Comparison of ENCODE assay signal across 31 cellular contexts in the genomic region with DNA sequence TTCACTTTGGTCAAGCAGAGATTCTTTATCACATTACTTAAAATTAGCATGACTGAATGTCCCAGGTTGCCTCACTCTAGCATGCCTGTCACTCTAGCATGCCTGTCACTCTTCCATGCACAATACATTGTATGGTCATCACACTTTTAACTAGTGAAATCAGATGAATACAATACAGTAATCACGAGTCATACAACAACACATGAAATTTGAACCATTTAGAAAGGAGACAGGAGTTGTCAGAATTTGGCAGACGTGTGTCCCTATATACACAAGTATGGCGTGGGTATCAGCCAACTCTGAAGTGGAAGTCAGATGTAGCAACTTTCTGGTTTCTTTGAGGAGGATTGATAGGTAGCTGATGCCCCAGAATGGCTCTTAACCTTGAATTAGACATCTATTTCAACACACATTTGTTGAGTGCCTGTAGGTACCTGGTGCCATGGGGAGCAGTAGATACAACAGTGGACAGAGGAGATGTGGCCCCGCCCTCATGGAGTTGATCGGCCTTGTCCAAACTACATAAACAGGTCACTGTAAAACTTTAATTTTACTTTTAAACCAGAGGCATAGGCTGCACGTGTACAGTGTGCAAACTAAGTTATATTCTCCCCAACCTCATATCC.
DNase-seq lines count a peak whose midpoint lies in the region; ATAC-seq, FAIRE-seq and TF ChIP-seq lines count a peak whose summit lies in the region.
"Had no signal": no experiment of that assay in that cellular context is flagged by ENCODE, and none has a peak within 500 bp of the region (broad histone marks: within the 10 kb centered on the region; RNA-seq: fewer than 3 reads in every experiment).

No MANE protein-coding gene starts in this region.

- no peak overlapping the region for H4K5ac ChIP-seq in H9 (ENCODE audit: insufficient read length, low read depth, low read length)

- no peak overlapping the region for H2BK15ac ChIP-seq in H9 (ENCODE audit: low read depth, low read length)

- no peak overlapping the region for H3K23ac ChIP-seq in H9 (ENCODE audit: insufficient read length, low read depth, low read length)

- H3K14ac ChIP-seq in H9 (ENCODE audit: insufficient read depth, low read length): no peak overlapping the region

- H2BK12ac ChIP-seq in H9 (ENCODE audit: insufficient read length, low read depth, low read length): no peak overlapping the region

- no peak overlapping the region for H2BK20ac ChIP-seq in H9 (ENCODE audit: low read depth, low read length, poor library complexity, severe bottlenecking)

- no peak for ATAC-seq in K562
- ATAC-seq: left lobe of liver; stimulated activated naive B cell treated with anti-CD40 and anti-IgM and Interleukin-4, amounts not matched to agents 10 μg/mL and 1 μg/mL and 100 μg/mL, for 72 hours had no signal

- H3K27ac Mint-ChIP-seq in H9: peak overlapping the region in 2 of 3 experiments; percentile 43 to 77; a peak in 3 of 7 replicates
- no peak overlapping the region for H3K27ac Mint-ChIP-seq in CD14-positive monocyte
- H3K27ac Mint-ChIP-seq: activated T-cell treated with anti-CD3 and anti-CD28 coated beads, Interleukin-2, amount 50 U/mL, for 24 hours; stimulated activated naive B cell treated with anti-CD40 and anti-IgM and Interleukin-4, amounts not matched to agents 10 μg/mL and 1 μg/mL and 100 μg/mL, for 72 hours; T-helper 2 cell treated with Interferon-gamma antibody and Interleukin-4, amounts not matched to agents 5 μg/mL and 100 μg/mL, for 36 hours had no signal

- H3K9me3 ChIP-seq in H9 (ENCODE audit: control insufficient read depth, low read depth, low read length) (no peaks in the 10 kb centered on the region), K562 (replicated peaks; ENCODE audit: control insufficient read depth, insufficient read depth, low read depth, low read length) (no peaks in the 10 kb centered on the region)
- H3K9me3 ChIP-seq: adrenal gland, BLaER1, neutrophil, prostate gland, sigmoid colon, testis had no signal

- H3K27me3 ChIP-seq in H9 (ENCODE audit: insufficient read depth, low read length) (no peaks in the 10 kb centered on the region), K562 (ENCODE audit: control insufficient read depth in 2 of 2, insufficient read depth in 2 of 2, low read length in 2 of 2) (no peaks in the 10 kb centered on the region)
- H3K27me3 ChIP-seq: adrenal gland, BLaER1, brain microvascular endothelial cell, neutrophil, sigmoid colon, testis had no signal

- H3K9ac ChIP-seq in H9 (ENCODE audit: extremely low read depth, insufficient read length, low read length) (no peak overlapping the region), K562 (ENCODE audit: insufficient read depth in 1 of 2, low read depth in 2 of 2, low read length in 2 of 2) (no peak overlapping the region)
- H3K9ac ChIP-seq: BLaER1 had no signal

- H3K4ac ChIP-seq in H9 (ENCODE audit: low read depth, low read length): no peak overlapping the region

- POLR2A ChIA-PET in K562 (lab: Yijun Ruan, JAX): interaction anchor here (0.6 kb wide), 2 partner anchors 99 to 310 kb away, joined by 3 read pairs; no protein-coding TSS in a partner anchor

- CTCF ChIA-PET in K562 (lab: Yijun Ruan, JAX; ENCODE audit: low intra/inter-chr PET ratio): no interaction called here

- H3K4me3 Mint-ChIP-seq in H9 (no peak overlapping the region), CD14-positive monocyte (no peak overlapping the region)
- H3K4me3 Mint-ChIP-seq: activated T-cell treated with anti-CD3 and anti-CD28 coated beads, Interleukin-2, amount 50 U/mL, for 24 hours; immature natural killer cell; stimulated activated naive B cell treated with anti-CD40 and anti-IgM and Interleukin-4, amounts not matched to agents 10 μg/mL and 1 μg/mL and 100 μg/mL, for 72 hours; T-helper 2 cell treated with Interferon-gamma antibody and Interleukin-4, amounts not matched to agents 5 μg/mL and 100 μg/mL, for 36 hours had no signal

- no peaks in the 10 kb centered on the region for H3K79me1 ChIP-seq in H9 (ENCODE audit: insufficient read depth, low read depth, low read length, poor library complexity, severe bottlenecking)

- H3K4me1 Mint-ChIP-seq in H9 (peaks cover 23 to 35% of the 10 kb centered on the region in 2 experiments), CD14-positive monocyte (no peaks in the 10 kb centered on the region)

- no peak overlapping the region for H3K18ac ChIP-seq in H9 (ENCODE audit: insufficient read length, low read depth, low read length)

- WGBS in H9 (ENCODE audit: extremely low coverage, insufficient read length, low lambda C conversion rate): no CpG with 5 or more reads among the region's 6 CpGs
- 82% methylated on average over 6 of the region's 6 CpGs for WGBS in K562 (ENCODE audit: insufficient coverage, low coverage, missing lambda C conversion rate)

- no peak overlapping the region for H2BK120ac ChIP-seq in H9 (ENCODE audit: low read depth, low read length, poor library complexity, severe bottlenecking)

- peaks cover 6% of the 10 kb centered on the region; the same call in 2 of the 3 replicates for H3K36me3 ChIP-seq in K562 (ENCODE audit: control insufficient read depth, insufficient read depth, low read length)
- H3K36me3 ChIP-seq: adrenal gland, brain microvascular endothelial cell, prostate gland, sigmoid colon had no signal

- H4K20me1 ChIP-seq in H9 (ENCODE audit: control insufficient read depth, insufficient read depth, insufficient read length) (no peaks in the 10 kb centered on the region), K562 (replicated peaks; ENCODE audit: control insufficient read depth, insufficient read depth, low read length) (no peaks in the 10 kb centered on the region)
- H4K20me1 ChIP-seq: BLaER1 had no signal

- peaks cover 9% of the 10 kb centered on the region; the same call in 1 of the 2 replicates for H3K4me1 ChIP-seq in H9 (ENCODE audit: insufficient read depth, low read length)
- no peaks in the 10 kb centered on the region for H3K4me1 ChIP-seq in K562 (replicated peaks in 1 of 2; ENCODE audit: control insufficient read depth in 2 of 2, insufficient read depth in 2 of 2, low read length in 2 of 2)
- H3K4me1 ChIP-seq: BLaER1, prostate gland had no signal

- no peak for TF ChIP-seq CTCF in H9 (conservative IDR thresholded peaks at IDR 0.05)
- TF ChIP-seq CTCF in K562 (IDR thresholded peaks at IDR 0.05 in 2 of 3, conservative IDR thresholded peaks at IDR 0.05 in 1 of 3; ENCODE audit: insufficient read depth in 2 of 3, low read depth in 1 of 3, low read length in 3 of 3): no peak
- no peak for TF ChIP-seq CTCF in fibroblast of the aortic adventitia (IDR thresholded peaks at IDR 0.05; ENCODE audit: insufficient read depth, low read length)
- TF ChIP-seq CTCF in GM20000 (IDR thresholded peaks at IDR 0.05; ENCODE audit: extremely low read depth, missing control alignments): no peak
- no peak for TF ChIP-seq CTCF in CD14-positive monocyte (IDR thresholded peaks at IDR 0.05)

- H3K27me3 Mint-ChIP-seq in H9 (ENCODE audit: low read depth): no peaks in the 10 kb centered on the region
- no peaks in the 10 kb centered on the region for H3K27me3 Mint-ChIP-seq in CD14-positive monocyte (ENCODE audit: low read depth in 3 of 3)
- H3K27me3 Mint-ChIP-seq: activated T-cell treated with anti-CD3 and anti-CD28 coated beads, Interleukin-2, amount 50 U/mL, for 24 hours; stimulated activated naive B cell treated with anti-CD40 and anti-IgM and Interleukin-4, amounts not matched to agents 10 μg/mL and 1 μg/mL and 100 μg/mL, for 72 hours had no signal

- H3K36me3 Mint-ChIP-seq in H9 (ENCODE audit: insufficient read depth in 1 of 3, low read depth in 3 of 3) (peaks cover 6 to 10% (median 10%) of the 10 kb centered on the region in 3 experiments; a peak in 6 of 7 replicates), CD14-positive monocyte (peaks cover 14 to 24% of the 10 kb centered on the region in 2 donors)

- no peak overlapping the region for H2AK5ac ChIP-seq in H9 (ENCODE audit: insufficient read length, low read length)

- no peak for TF ChIP-seq EP300 in K562 (IDR thresholded peaks at IDR 0.05; ENCODE audit: low read length)

- BruUV-seq in K562 (replicated peaks; lab: Mats Ljungman, UMichigan): no TSS peak

- H3K27ac ChIP-seq in H9 (ENCODE audit: insufficient read length, low read depth, low read length) (no peak overlapping the region), K562 (ENCODE audit: extremely low read depth, low read depth, low read length) (no peak overlapping the region)
- H3K27ac ChIP-seq: adrenal gland, BLaER1, brain microvascular endothelial cell, epithelial cell of prostate, neutrophil, prostate gland, sigmoid colon, testis had no signal

- H3K4me3 ChIP-seq in K562 (no peak overlapping the region), fibroblast of the aortic adventitia (ENCODE audit: low read depth, low read length) (no peak overlapping the region)
- H3K4me3 ChIP-seq: adrenal gland, BLaER1, prostate gland, sigmoid colon, testis had no signal

- no peak overlapping the region for H4K91ac ChIP-seq in H9 (ENCODE audit: insufficient read length, low read depth, low read length)

- no peak for FAIRE-seq in K562 (lab: Jason Lieb, UNC)
- FAIRE-seq: urothelium cell line had no signal

- H3K23me2 ChIP-seq in H9 (ENCODE audit: insufficient read length, low read depth, low read length, poor library complexity, severe bottlenecking): no peaks in the 10 kb centered on the region

- no peak for TF ChIP-seq RAD21 in K562 (CRISPR knock-in tag; conservative IDR thresholded peaks at IDR 0.05 in 1 of 2, IDR thresholded peaks at IDR 0.05 in 1 of 2)

- no peaks in the 10 kb centered on the region for H3K9me1 ChIP-seq in K562 (ENCODE audit: control insufficient read depth, insufficient read depth, low read length)

- H3K79me2 ChIP-seq in H9 (ENCODE audit: insufficient read depth, low read length): no peaks in the 10 kb centered on the region; the same call in 1 of the 2 replicates
- no peaks in the 10 kb centered on the region for H3K79me2 ChIP-seq in K562 (ENCODE audit: control insufficient read depth, insufficient read depth, low read length)

- intact Hi-C loops in K562 (cut with micrococcal nuclease): no loop called here
- intact Hi-C loops in CD14-positive monocyte (cut with micrococcal nuclease): no loop called here

- no peak for TF ChIP-seq POLR2A in K562 (conservative IDR thresholded peaks at IDR 0.05)

- no peak for DNase-seq in H9
- DNase-seq in M059J (ENCODE audit: low read depth): peak; percentile 47
- no peak for DNase-seq in K562 (ENCODE audit: extremely low read depth in 1 of 4, low spot score in 3 of 4)
- DNase-seq in fibroblast of the aortic adventitia (ENCODE audit: low read depth): peak; percentile 17
- DNase-seq in GM20000 (ENCODE audit: low spot score): no peak
- DNase-seq in stimulated activated naive CD4-positive, alpha-beta T cell (lab: John Stamatoyannopoulos, UW): no peak
- DNase-seq in CD14-positive monocyte (ENCODE audit: low spot score): no peak
- DNase-seq in Ammon's horn (ENCODE audit: low spot score): no peak
- DNase-seq: activated CD4-positive, alpha-beta T cell treated with anti-CD3 and anti-CD28 coated beads for 4 hours; activated CD8-positive, alpha-beta memory T cell treated with anti-CD3 and anti-CD28 coated beads for 24 hours; activated gamma-delta T cell treated with Interleukin-2 at 50 U/mL for 16 hours; activated T-cell treated with anti-CD3 and anti-CD28 coated beads, Interleukin-2, amount 50 U/mL, for 24 hours; adrenal gland; brain microvascular endothelial cell; Calu3; DND-41; hypothalamus; immature natural killer cell; KBM-7; NCI-H1436 treated with DMSO at 0.1 percent for 48 hours; sigmoid colon; stimulated activated CD4-positive, alpha-beta T cell treated with anti-CD3 and anti-CD28 coated beads, Interleukin-15, amount 100 ng/mL, for 24 hours; stimulated activated naive B cell treated with anti-CD40 and anti-IgM and Interleukin-4, amounts not matched to agents 10 μg/mL and 1 μg/mL and 100 μg/mL, for 72 hours; testis had no signal

- no peak overlapping the region for H2AFZ ChIP-seq in H9 (ENCODE audit: low read length)
- H2AFZ ChIP-seq in K562 (ENCODE audit: low read depth, low read length): no peak overlapping the region

- no peak overlapping the region for H2BK5ac ChIP-seq in H9 (ENCODE audit: insufficient read length, low read length)

- no peak overlapping the region for H3K56ac ChIP-seq in H9 (ENCODE audit: insufficient read length, low read depth, low read length)

- H3K9me3 Mint-ChIP-seq in H9 (no peaks in the 10 kb centered on the region), CD14-positive monocyte (peaks cover 0 to 3% (median 0%) of the 10 kb centered on the region in 7 donors)
- H3K9me3 Mint-ChIP-seq: activated T-cell treated with anti-CD3 and anti-CD28 coated beads, Interleukin-2, amount 50 U/mL, for 24 hours; immature natural killer cell; stimulated activated naive B cell treated with anti-CD40 and anti-IgM and Interleukin-4, amounts not matched to agents 10 μg/mL and 1 μg/mL and 100 μg/mL, for 72 hours; T-helper 2 cell treated with Interferon-gamma antibody and Interleukin-4, amounts not matched to agents 5 μg/mL and 100 μg/mL, for 36 hours had no signal

- no peak overlapping the region for H3T11ph ChIP-seq in H9 (ENCODE audit: low read length)

- in situ Hi-C loops in K562 (cut with MboI): no loop called here

- H3K4me2 ChIP-seq in H9 (ENCODE audit: insufficient read depth, insufficient read length, low read length) (no peak overlapping the region), K562 (ENCODE audit: insufficient read depth, low read length) (no peak overlapping the region)
- H3K4me2 ChIP-seq: BLaER1 had no signal

- no peak overlapping the region for H4K8ac ChIP-seq in H9 (replicated peaks; ENCODE audit: insufficient read length, low read depth, low read length)

Comparison
In these comparisons a context has a peak if more than half of its experiments do, and no peak if none do; other contexts are left out.
1. DNase-seq: peak in M059J (single experiment) and fibroblast of the aortic adventitia (single experiment); none in H9 (single experiment), K562 (0 of 4), GM20000 (single experiment), stimulated activated naive CD4-positive, alpha-beta T cell (0 of 6), CD14-positive monocyte (single experiment) and Ammon's horn (single experiment).
2. H3K27ac Mint-ChIP-seq: peak in H9 (2 of 3); none in CD14-positive monocyte (0 of 7).